ENCODE assay signal across 8 cellular contexts in the genomic region with DNA sequence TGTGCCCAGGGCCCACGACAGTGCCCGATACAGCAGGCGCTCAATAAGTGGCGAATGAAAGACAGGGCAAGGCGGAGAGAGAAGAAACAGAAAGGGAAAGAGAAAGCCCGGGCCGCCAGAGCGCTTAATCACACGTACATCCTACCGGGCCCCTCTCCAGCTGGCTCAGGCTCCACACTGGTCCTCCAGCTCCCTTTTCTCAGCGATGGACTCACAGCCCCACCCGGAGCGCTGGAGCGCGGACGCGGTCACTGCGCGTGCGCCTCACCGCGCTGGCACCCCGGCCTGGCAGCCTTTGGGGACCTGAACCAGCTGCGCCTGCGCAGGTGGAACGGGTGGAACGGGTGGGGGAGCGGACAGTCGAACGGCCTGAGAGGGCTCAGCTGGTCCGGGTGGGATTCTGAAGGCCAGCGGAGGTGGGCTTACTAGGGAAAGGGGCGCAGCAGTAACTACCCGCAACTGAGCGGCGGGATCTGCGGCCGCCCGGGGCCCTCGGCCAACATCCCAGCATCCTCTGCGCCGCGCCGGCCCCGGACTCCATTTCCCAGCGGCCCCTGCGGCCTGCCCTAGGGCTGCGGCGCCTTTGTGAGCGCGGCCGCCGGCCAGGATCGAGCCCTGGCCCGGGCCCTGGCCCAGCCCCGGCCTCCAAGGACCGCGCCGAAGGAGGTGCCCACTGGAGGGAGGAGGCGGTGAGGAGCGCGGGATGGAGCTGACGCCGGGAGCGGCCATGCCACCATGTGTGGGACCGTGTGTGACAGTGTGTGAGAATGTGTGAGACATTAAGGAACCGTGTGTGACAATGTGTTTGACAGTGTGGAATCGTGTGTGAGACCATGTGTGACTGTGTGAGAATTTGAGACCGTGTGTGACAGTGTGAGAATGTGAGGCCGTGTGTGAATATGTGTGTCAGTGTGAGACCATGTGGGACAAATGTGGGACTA. TPM values are rescaled to one million over a fixed set of nuclear protein-coding genes. Genes with fewer than 3 reads are reported as not detected.
DNase-seq lines count a peak whose midpoint lies in the region; ATAC-seq and TF ChIP-seq lines count a peak whose summit lies in the region.

ZNF583 (plus strand) TSS at position 569 of the 941 bp plus-strand sequence. CDS start 2,783 bp downstream, outside the sequence.

- peak; percentile 57 for DNase-seq in SIG-M5 treated with dmso at 0.1 percent for 504 hours (lab: John Stamatoyannopoulos, UW; ENCODE audit: unreplicated experiment)
- DNase-seq in SIG-M5 (lab: John Stamatoyannopoulos, UW) = no peak
- DNase-seq in NCI-H2171 (lab: John Stamatoyannopoulos, UW) = peak; percentile 78
- DNase-seq in activated B cell treated with CpG ODN at 0.5 μM for 24 hours = peak; percentile 93
- DNase-seq in caudate nucleus (lab: John Stamatoyannopoulos, UW) = peak; percentile 27 to 97 (median 91)
- DNase-seq in immature natural killer cell = peak; percentile 93
- peak; percentile 88 for DNase-seq in smooth muscle cell (lab: John Stamatoyannopoulos, UW; ENCODE audit: unreplicated experiment)

- CTCF ChIA-PET in activated B cell treated with CpG ODN at 0.5 μM for 24 hours (lab: Charles Lee) = interaction anchor here (0.6 kb wide), 2 partner anchors 11 to 1589 kb away, joined by 3 to 4 read pairs; partner anchors contain the start of gene ZNF582

- H3K27me3 ChIP-seq in smooth muscle cell (ENCODE audit: low read depth) = no peaks in the 10 kb centered on the region

- peak within 1 kb of the TSS; percentile 84 for H3K4me2 ChIP-seq in smooth muscle cell

- peak within 1 kb of the TSS; percentile 78 for H3K4me3 ChIP-seq in smooth muscle cell

- H3K9me3 Mint-ChIP-seq in activated B cell treated with CpG ODN at 0.5 μM for 24 hours (peaks cover 45% of the 10 kb centered on the region), immature natural killer cell (peaks cover 10 to 47% (median 32%) of the 10 kb centered on the region in 6 donors)

- H3K4me1 ChIP-seq in smooth muscle cell (ENCODE audit: low read depth) = peaks cover 3% of the 10 kb centered on the region

- ATAC-seq in HG03045 (IDR thresholded peaks at IDR 0.05; ENCODE audit: unreplicated experiment) (peak; percentile 84), activated B cell treated with CpG ODN at 0.5 μM for 24 hours (ENCODE audit: low read depth) (peak; percentile 87)

- H3K9me3 ChIP-seq in smooth muscle cell (replicated peaks; ENCODE audit: low read depth) = peaks cover 21% of the 10 kb centered on the region

- H3K36me3 Mint-ChIP-seq in activated B cell treated with CpG ODN at 0.5 μM for 24 hours (ENCODE audit: low read depth) = peaks cover 67% of the 10 kb centered on the region
- H3K36me3 Mint-ChIP-seq in immature natural killer cell = peaks cover 58 to 60% (median 59%) of the 10 kb centered on the region in 3 donors

- WGBS in smooth muscle cell (ENCODE audit: low lambda C conversion rate) = 3% methylated on average over 70 of the region's 70 CpGs

- peaks cover 29% of the 10 kb centered on the region for H3K4me1 Mint-ChIP-seq in activated B cell treated with CpG ODN at 0.5 μM for 24 hours
- peaks cover 25 to 43% of the 10 kb centered on the region in 2 donors for H3K4me1 Mint-ChIP-seq in immature natural killer cell

- H3K27ac Mint-ChIP-seq in activated B cell treated with CpG ODN at 0.5 μM for 24 hours = peak within 1 kb of the TSS; percentile 96
- H3K27ac Mint-ChIP-seq in immature natural killer cell = peak within 1 kb of the TSS; percentile 89 to 98 (median 94)

- H3F3A ChIP-seq in smooth muscle cell (ENCODE audit: low read depth) = no peaks in the 10 kb centered on the region

- H3K9ac ChIP-seq in smooth muscle cell (ENCODE audit: low read depth) = peak within 1 kb of the TSS; percentile 89

- POLR2A ChIA-PET in activated B cell treated with CpG ODN at 0.5 μM for 24 hours (lab: Charles Lee) = interaction anchor here (0.6 to 2.0 kb wide), 8 partner anchors 10 to 1365 kb away, joined by 3 to 24 read pairs (median 6); partner anchors contain the start of genes U2AF2, ZNF582, ZNF71 and ZNF787

- peak within 1 kb of the TSS; percentile 96 for H2AFZ ChIP-seq in smooth muscle cell (ENCODE audit: low read depth)

- TF ChIP-seq CTCF in activated B cell treated with CpG ODN at 0.5 μM for 24 hours (IDR thresholded peaks at IDR 0.05) = no peak
- no peak for TF ChIP-seq CTCF in smooth muscle cell (IDR thresholded peaks at IDR 0.05; ENCODE audit: borderline replicate concordance, insufficient read depth, poor library complexity, severe bottlenecking)

- H3K27ac ChIP-seq in caudate nucleus (ENCODE audit: low read depth, low read length) = peak within 1 kb of the TSS; percentile 98
- H3K27ac ChIP-seq in smooth muscle cell (ENCODE audit: low read depth) = peak within 1 kb of the TSS; percentile 75

- H4K20me1 ChIP-seq in smooth muscle cell (ENCODE audit: low read depth) = no peaks in the 10 kb centered on the region

- peak within 1 kb of the TSS; percentile 95 for H3K4me3 Mint-ChIP-seq in activated B cell treated with CpG ODN at 0.5 μM for 24 hours
- peak within 1 kb of the TSS; percentile 85 to 99 (median 93) for H3K4me3 Mint-ChIP-seq in immature natural killer cell

- intact Hi-C loops in activated B cell treated with CpG ODN at 0.5 μM for 24 hours (cut with micrococcal nuclease) = loop anchor here (1.0 to 10.0 kb wide), 5 partner anchors 11 to 267 kb away; partner anchors contain the start of genes ZFP28, ZNF470, ZNF582 and ZNF71

- peaks cover 13% of the 10 kb centered on the region for H3K79me2 ChIP-seq in smooth muscle cell (ENCODE audit: low read depth)

- peaks cover 25% of the 10 kb centered on the region for H3K36me3 ChIP-seq in smooth muscle cell (ENCODE audit: low read depth)

- no peaks in the 10 kb centered on the region for H3K27me3 Mint-ChIP-seq in activated B cell treated with CpG ODN at 0.5 μM for 24 hours
- H3K27me3 Mint-ChIP-seq in immature natural killer cell (ENCODE audit: low read depth in 3 of 3) = peaks cover 4 to 18% (median 6%) of the 10 kb centered on the region in 3 donors

RNA-seq across cellular contexts. Expression of gene ZNF583, which starts in this region (rescaled TPM):
- total RNA-seq in activated B cell treated with CpG ODN at 0.5 μM for 24 hours = 5.7 and 6.0 TPM in 2 replicates
- 10 to 100 TPM in 1 of 3 donors, 1 to 10 TPM in 2; 7.3 to 14.1 (median 7.8) TPM for polyA plus RNA-seq in immature natural killer cell
- total RNA-seq in smooth muscle cell = 5.5 and 7.9 TPM in 2 replicates
- 5.2 and 6.4 TPM in 2 replicates for polyA plus RNA-seq in smooth muscle cell
